In the genomic region with DNA sequence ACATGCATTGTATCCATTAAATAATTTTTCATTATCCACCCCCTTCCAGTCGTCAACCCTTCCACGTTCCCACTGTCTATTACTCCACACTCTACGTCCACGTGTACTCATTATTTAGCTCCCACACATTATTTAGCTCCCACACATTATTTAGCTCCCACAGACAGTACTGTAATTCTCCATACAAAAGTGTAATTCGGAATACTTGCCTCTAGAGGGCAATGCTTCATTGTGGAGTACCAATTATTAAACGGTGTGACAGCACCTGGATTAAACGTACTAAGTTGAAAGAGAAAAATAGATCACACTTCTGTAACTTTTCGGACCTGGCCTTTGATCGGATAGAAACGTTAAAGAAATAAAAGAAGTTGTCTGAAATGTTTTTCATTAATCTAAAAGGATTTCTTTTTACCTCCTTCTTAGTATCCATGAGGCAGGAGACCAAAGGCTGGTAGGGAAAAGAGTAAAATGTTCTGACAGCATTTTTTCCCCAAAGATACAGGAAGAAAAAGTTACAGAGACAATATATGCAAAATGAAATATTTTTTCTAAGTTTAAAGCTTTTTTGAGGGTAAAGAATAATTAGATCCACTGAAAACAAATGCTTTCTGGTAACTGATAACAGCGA, we compare ENCODE assay signal across 8 cellular contexts.
DNase-seq lines count a peak whose midpoint lies in the region; ATAC-seq, FAIRE-seq and TF ChIP-seq lines count a peak whose summit lies in the region.

No MANE protein-coding gene starts in this region.

- H2AFZ ChIP-seq in GM12878 (ENCODE audit: control insufficient read depth, low read depth, low read length), result no peak overlapping the region

- H3K27ac Mint-ChIP-seq in activated T-cell treated with anti-CD3 and anti-CD28 coated beads, Interleukin-2, amount 50 U/mL, for 24 hours, result no peak overlapping the region

- H3K4me1 ChIP-seq in GM12878 (ENCODE audit: control insufficient read depth, insufficient read depth, low read length) (no peaks in the 10 kb centered on the region), liver (ENCODE audit: control insufficient read depth in 4 of 4, insufficient read depth in 4 of 4, low read length in 3 of 4) (no peaks in the 10 kb centered on the region)

- peak; percentile 63 for DNase-seq in DMS 273 (lab: John Stamatoyannopoulos, UW; ENCODE audit: unreplicated experiment)
- DNase-seq in NCI-H2227 (lab: John Stamatoyannopoulos, UW; ENCODE audit: unreplicated experiment), result peak; percentile 39
- DNase-seq in GM12878 (ENCODE audit: low read depth, low spot score), result peak; percentile 4
- DNase-seq in 8988T, result no peak
- DNase-seq in activated T-cell treated with anti-CD3 and anti-CD28 coated beads, Interleukin-2, amount 50 U/mL, for 24 hours, result no peak

- no peaks in the 10 kb centered on the region for H3K4me1 Mint-ChIP-seq in activated T-cell treated with anti-CD3 and anti-CD28 coated beads, Interleukin-2, amount 50 U/mL, for 24 hours (ENCODE audit: low read depth)

- peak; percentile 63 to 68 (median 64) for TF ChIP-seq CTCF in GM12878 (IDR thresholded peaks at IDR 0.05 in 2 of 3, conservative IDR thresholded peaks at IDR 0.05 in 1 of 3; ENCODE audit: control insufficient read depth in 2 of 3, extremely low read depth in 1 of 3, insufficient read depth in 1 of 3, low read depth in 3 of 3, low read length in 3 of 3)
- peak; percentile 58 for TF ChIP-seq CTCF in liver (IDR thresholded peaks at IDR 0.05; ENCODE audit: low read depth, low read length, missing input control)

- no peak for TF ChIP-seq POLR2A in GM12878 (IDR thresholded peaks at IDR 0.05; ENCODE audit: low read depth, low read length)

- in situ Hi-C loops in GM12878 (cut with MboI), result loop anchor here (10.0 kb wide), 1 partner anchor 391 kb away; no protein-coding TSS in a partner anchor

- intact Hi-C loops in GM12878 (cut with micrococcal nuclease; ENCODE audit: unreplicated experiment), result loop anchor here (1.0 kb wide), 1 partner anchor 399 kb away; no protein-coding TSS in a partner anchor

- no peaks in the 10 kb centered on the region for H3K36me3 Mint-ChIP-seq in activated T-cell treated with anti-CD3 and anti-CD28 coated beads, Interleukin-2, amount 50 U/mL, for 24 hours (ENCODE audit: low read depth)

- H3K9me3 Mint-ChIP-seq in activated T-cell treated with anti-CD3 and anti-CD28 coated beads, Interleukin-2, amount 50 U/mL, for 24 hours, result no peaks in the 10 kb centered on the region

- H3K4me2 ChIP-seq in GM12878 (ENCODE audit: control insufficient read depth, insufficient read depth), result no peak overlapping the region

- H3K27me3 ChIP-seq in GM12878 (replicated peaks in 1 of 2; ENCODE audit: control insufficient read depth in 2 of 2, insufficient read depth in 2 of 2, low read length in 1 of 2) (no peaks in the 10 kb centered on the region), liver (ENCODE audit: control insufficient read depth in 4 of 4, insufficient read depth in 4 of 4, low read length in 3 of 4) (peaks cover 0 to 2% (median 0%) of the 10 kb centered on the region in 4 donors)

- H4K20me1 ChIP-seq in GM12878 (ENCODE audit: control insufficient read depth, insufficient read depth), result no peaks in the 10 kb centered on the region

- H3K4me3 Mint-ChIP-seq in activated T-cell treated with anti-CD3 and anti-CD28 coated beads, Interleukin-2, amount 50 U/mL, for 24 hours, result no peak overlapping the region

- no peak for TF ChIP-seq EP300 in GM12878 (IDR thresholded peaks at IDR 0.05; ENCODE audit: borderline replicate concordance in 1 of 2, control insufficient read depth in 1 of 2, low read depth in 2 of 2, low read length in 2 of 2)

- H3K9ac ChIP-seq in GM12878 (ENCODE audit: control insufficient read depth, insufficient read depth, low read length), result no peak overlapping the region
- no peak overlapping the region for H3K9ac ChIP-seq in liver (ENCODE audit: low read depth in 1 of 2, low read length in 2 of 2)

- no TSS peak for BruUV-seq in GM12878 (replicated peaks; lab: Mats Ljungman, UMichigan)

- CTCF ChIA-PET in GM12878 (lab: Yijun Ruan, JAX), result interaction anchor here (0.6 to 2.1 kb wide), 15 partner anchors 9 to 461 kb away, joined by 3 to 25 read pairs (median 4); no protein-coding TSS in a partner anchor

- RAD21 ChIA-PET in GM12878 (lab: Charles Lee; ENCODE audit: unreplicated experiment), result interaction anchor here (0.8 to 1.1 kb wide), 5 partner anchors 32 to 464 kb away, joined by 3 to 6 read pairs (median 3); no protein-coding TSS in a partner anchor

- H3K27ac ChIP-seq in GM12878 (ENCODE audit: control insufficient read depth, insufficient read depth) (no peak overlapping the region), liver (ENCODE audit: low read depth in 1 of 2, low read length in 2 of 2) (no peak overlapping the region)

- H3K9me3 ChIP-seq in GM12878 (replicated peaks; ENCODE audit: control insufficient read depth, insufficient read depth, low read length) (no peaks in the 10 kb centered on the region), liver (ENCODE audit: control insufficient read depth in 4 of 4, low read length in 3 of 4) (no peaks in the 10 kb centered on the region)

- TF ChIP-seq RAD21 in GM12878 (IDR thresholded peaks at IDR 0.05; ENCODE audit: insufficient read depth, low read depth, low read length), result peak; percentile 85
- TF ChIP-seq RAD21 in liver (IDR thresholded peaks at IDR 0.05), result peak; percentile 73 to 81

- POLR2A ChIA-PET in GM12878 (lab: Charles Lee), result no interaction called here

- H3K4me3 ChIP-seq in GM12878 (no peak overlapping the region), liver (ENCODE audit: low read depth in 1 of 3, low read length in 3 of 3) (no peak overlapping the region)

- H3K27me3 Mint-ChIP-seq in activated T-cell treated with anti-CD3 and anti-CD28 coated beads, Interleukin-2, amount 50 U/mL, for 24 hours, result no peaks in the 10 kb centered on the region

- peak; percentile 88 for FAIRE-seq in GM12878 (lab: Jason Lieb, UNC)

- SMC1A ChIA-PET in GM12878 (lab: Charles Lee; ENCODE audit: uncharacterized antibody, unreplicated experiment), result interaction anchor here (0.5 to 2.3 kb wide), 9 partner anchors 9 to 462 kb away, joined by 3 to 7 read pairs (median 4); no protein-coding TSS in a partner anchor

- ATAC-seq in GM19043 (IDR thresholded peaks at IDR 0.05; ENCODE audit: low read depth, unreplicated experiment), result peak; percentile 91
- peak; percentile 91 for ATAC-seq in HG03097 (IDR thresholded peaks at IDR 0.05; ENCODE audit: low FRiP score, unreplicated experiment)
- ATAC-seq in GM12878, result peak; percentile 93

- H3K36me3 ChIP-seq in GM12878 (ENCODE audit: control insufficient read depth in 2 of 2, insufficient read depth in 2 of 2, low read length in 1 of 2), result no peaks in the 10 kb centered on the region
- H3K36me3 ChIP-seq in liver (ENCODE audit: control insufficient read depth in 4 of 4, insufficient read depth in 3 of 4, low read depth in 1 of 4, low read length in 3 of 4), result no peaks in the 10 kb centered on the region

- H3K79me2 ChIP-seq in GM12878 (ENCODE audit: control insufficient read depth, insufficient read depth, low read length), result no peaks in the 10 kb centered on the region

- WGBS in GM12878 (ENCODE audit: insufficient coverage, insufficient replicate concordance, low lambda C conversion rate, missing lambda C conversion rate), result 9% methylated on average over 11 of the region's 11 CpGs
- WGBS in liver, result 11% methylated on average over 11 of the region's 11 CpGs

TF ChIP-seq in GM12878, 131 proteins besides CTCF, POLR2A, EP300 and RAD21:
- TF ChIP-seq SMC3 (IDR thresholded peaks at IDR 0.05; ENCODE audit: borderline replicate concordance, low read length), result peak; percentile 40; the same call in 1 of the 2 replicates
- no peak for TF ChIP-seq RCOR1 (conservative IDR thresholded peaks at IDR 0.05; ENCODE audit: low read depth, low read length)
TF ChIP-seq in GM12878: peak in this region for 1.

TF ChIP-seq in liver, 16 proteins besides CTCF, POLR2A, EP300 and RAD21 (continues in another document):
- TF ChIP-seq NR2F2 (IDR thresholded peaks at IDR 0.05) (no peak), TAF1 (conservative IDR thresholded peaks at IDR 0.05) (no peak), HNF4G (IDR thresholded peaks at IDR 0.05) (no peak), YY1 (IDR thresholded peaks at IDR 0.05) (no peak), FOXA1 (IDR thresholded peaks at IDR 0.05) (no peak), EGR1 (IDR thresholded peaks at IDR 0.05; ENCODE audit: low read depth in 2 of 2) (no peak), FOXA2 (IDR thresholded peaks at IDR 0.05) (no peak)
- TF ChIP-seq, protein P1, sequence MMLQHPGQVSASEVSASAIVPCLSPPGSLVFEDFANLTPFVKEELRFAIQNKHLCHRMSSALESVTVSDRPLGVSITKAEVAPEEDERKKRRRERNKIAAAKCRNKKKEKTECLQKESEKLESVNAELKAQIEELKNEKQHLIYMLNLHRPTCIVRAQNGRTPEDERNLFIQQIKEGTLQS (IDR thresholded peaks at IDR 0.05), result no peak
- TF ChIP-seq, protein P2, sequence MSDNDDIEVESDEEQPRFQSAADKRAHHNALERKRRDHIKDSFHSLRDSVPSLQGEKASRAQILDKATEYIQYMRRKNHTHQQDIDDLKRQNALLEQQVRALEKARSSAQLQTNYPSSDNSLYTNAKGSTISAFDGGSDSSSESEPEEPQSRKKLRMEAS (IDR thresholded peaks at IDR 0.05), result no peak
- TF ChIP-seq, protein P3, sequence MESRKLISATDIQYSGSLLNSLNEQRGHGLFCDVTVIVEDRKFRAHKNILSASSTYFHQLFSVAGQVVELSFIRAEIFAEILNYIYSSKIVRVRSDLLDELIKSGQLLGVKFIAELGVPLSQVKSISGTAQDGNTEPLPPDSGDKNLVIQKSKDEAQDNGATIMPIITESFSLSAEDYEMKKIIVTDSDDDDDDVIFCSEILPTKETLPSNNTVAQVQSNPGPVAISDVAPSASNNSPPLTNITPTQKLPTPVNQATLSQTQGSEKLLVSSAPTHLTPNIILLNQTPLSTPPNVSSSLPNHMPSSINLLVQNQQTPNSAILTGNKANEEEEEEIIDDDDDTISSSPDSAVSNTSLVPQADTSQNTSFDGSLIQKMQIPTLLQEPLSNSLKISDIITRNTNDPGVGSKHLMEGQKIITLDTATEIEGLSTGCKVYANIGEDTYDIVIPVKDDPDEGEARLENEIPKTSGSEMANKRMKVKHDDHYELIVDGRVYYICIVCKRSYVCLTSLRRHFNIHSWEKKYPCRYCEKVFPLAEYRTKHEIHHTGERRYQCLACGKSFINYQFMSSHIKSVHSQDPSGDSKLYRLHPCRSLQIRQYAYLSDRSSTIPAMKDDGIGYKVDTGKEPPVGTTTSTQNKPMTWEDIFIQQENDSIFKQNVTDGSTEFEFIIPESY (IDR thresholded peaks at IDR 0.05), result no peak

Comparison
In these comparisons a context has a peak if more than half of its experiments do, and no peak if none do; other contexts are left out.
1. DNase-seq: peak in DMS 273 (single experiment), NCI-H2227 (single experiment) and GM12878 (single experiment); none in 8988T (single experiment) and activated T-cell treated with anti-CD3 and anti-CD28 coated beads, Interleukin-2, amount 50 U/mL, for 24 hours (single experiment).
2. Peak in every context shown above with its lines, with median percentiles within 50 percentile points of each other: ATAC-seq.